10 cellular contexts compared by ENCODE assay signal in genomic region chr22:17964647-17965046, GRCh38. TPM values are rescaled to one million over a fixed set of nuclear protein-coding genes. Genes with fewer than 3 reads are reported as not detected.
DNase-seq lines count a peak whose midpoint lies in the region; ATAC-seq and TF ChIP-seq lines count a peak whose summit lies in the region.
"Had no signal": no experiment of that assay in that cellular context is flagged by ENCODE, and none has a peak within 500 bp of the region (broad histone marks: within the 10 kb centered on the region; RNA-seq: fewer than 3 reads in every experiment).

No MANE protein-coding gene starts in this region.

- H2BK15ac ChIP-seq in IMR-90 (ENCODE audit: low read depth, low read length), result no peak overlapping the region

- peak overlapping the region; percentile 10; the same call in 1 of the 2 replicates for H4K5ac ChIP-seq in IMR-90 (ENCODE audit: low read depth, low read length)

- H2BK20ac ChIP-seq in IMR-90 (ENCODE audit: low read depth, low read length), result no peak overlapping the region

- H4K20me1 ChIP-seq in IMR-90 (ENCODE audit: insufficient read depth, low read length) (peaks cover 16% of the 10 kb centered on the region), osteoblast (ENCODE audit: insufficient read depth, low read length) (peaks cover 10% of the 10 kb centered on the region)

- DNase-seq in IMR-90 (no peak), osteoblast (ENCODE audit: insufficient read length, low spot score, missing footprints) (no peak), NCI-H2081 treated with DMSO at 0.1 percent for 48 hours (lab: John Stamatoyannopoulos, UW) (no peak), KBM-7 (no peak)
- DNase-seq: activated T-cell treated with anti-CD3 and anti-CD28 coated beads, Interleukin-2, amount 50 U/mL, for 24 hours had no signal

- CTCF ChIA-PET in IMR-90 (lab: Yijun Ruan, JAX), result no interaction called here

- H2AK5ac ChIP-seq in IMR-90 (ENCODE audit: low read depth, low read length), result peak overlapping the region; percentile 10; the same call in 1 of the 2 replicates

- peak overlapping the region; percentile 49 to 58; a peak in 3 of 4 replicates for H4K8ac ChIP-seq in IMR-90 (ENCODE audit: low read depth in 2 of 2, low read length in 2 of 2)

- H2AFZ ChIP-seq in IMR-90 (replicated peaks; ENCODE audit: low read length, poor library complexity) (no peak overlapping the region), osteoblast (ENCODE audit: low read length) (no peak overlapping the region)

- H4K91ac ChIP-seq in IMR-90 (ENCODE audit: insufficient read depth, low read depth, low read length), result peak overlapping the region; percentile 59

- no peak overlapping the region for H3K4me3 ChIP-seq in IMR-90 (ENCODE audit: insufficient read depth, low read depth, low read length)
- H3K4me3 ChIP-seq in rectal smooth muscle tissue (ENCODE audit: low read length), result no peak overlapping the region
- H3K4me3 ChIP-seq in osteoblast (ENCODE audit: insufficient read depth, low read length), result no peak overlapping the region
- H3K4me3 ChIP-seq: SJSA1, skin epidermis had no signal

- H2AK9ac ChIP-seq in IMR-90 (replicated peaks; ENCODE audit: low read depth, low read length, poor library complexity), result peak overlapping the region; percentile 48

- in situ Hi-C loops in IMR-90 (cut with MboI; ENCODE audit: low sequenced_read_pairs) (loop anchor here (5.0 kb wide), 1 partner anchor 52 kb away; no protein-coding TSS in a partner anchor), KBM-7 (cut with MboI; ENCODE audit: low pct_unique_long_range_greater_than_20kb, low sequenced_read_pairs) (no loop called here)

- H3K4me2 ChIP-seq in IMR-90 (ENCODE audit: low read depth, low read length) (peak overlapping the region; percentile 75), osteoblast (ENCODE audit: insufficient read depth, low read length) (no peak overlapping the region)

- no peak overlapping the region; the same call in 1 of the 2 replicates for H3K18ac ChIP-seq in IMR-90 (ENCODE audit: low read depth, low read length)

- peak overlapping the region; percentile 74; the same call in 1 of the 2 replicates for H3K4ac ChIP-seq in IMR-90 (ENCODE audit: low read depth, low read length)

- WGBS in IMR-90 (ENCODE audit: extremely low coverage in 2 of 2, insufficient read length in 1 of 2), 2 experiments, result no CpG with 5 or more reads among the region's 10 CpGs

- no peak for TF ChIP-seq POLR2A in IMR-90 (IDR thresholded peaks at IDR 0.05; ENCODE audit: low read depth, low read length)

- POLR2A ChIA-PET in IMR-90 (lab: Charles Lee; ENCODE audit: unreplicated experiment), result no interaction called here

- no TSS peak for BruUV-seq in IMR-90 (replicated peaks; lab: Mats Ljungman, UMichigan)

- peak; percentile 68 for ATAC-seq in GM19023 (IDR thresholded peaks at IDR 0.05; ENCODE audit: unreplicated experiment)
- peak; percentile 88 for ATAC-seq in HG02642 (IDR thresholded peaks at IDR 0.05; ENCODE audit: poor library complexity, unreplicated experiment)
- peak; percentile 54 for ATAC-seq in IMR-90 (ENCODE audit: low read depth)

- H3K9ac ChIP-seq in IMR-90 (ENCODE audit: low read depth, low read length), result peak overlapping the region; percentile 61; the same call in 1 of the 2 replicates
- H3K9ac ChIP-seq in rectal smooth muscle tissue (ENCODE audit: low read length), result no peak overlapping the region

- no peaks in the 10 kb centered on the region for H3K9me3 ChIP-seq in IMR-90 (ENCODE audit: control insufficient read depth, insufficient read depth, low read length)
- no peaks in the 10 kb centered on the region for H3K9me3 ChIP-seq in osteoblast (ENCODE audit: low read depth, low read length)
- H3K9me3 ChIP-seq: SJSA1 had no signal

- H3K14ac ChIP-seq in IMR-90 (replicated peaks; ENCODE audit: low read depth, low read length), result peak overlapping the region; percentile 57; the same call in 1 of the 2 replicates

- dilution Hi-C loops in IMR-90 (cut with HindIII; ENCODE audit: low sequenced_read_pairs, unreplicated experiment), result no loop called here

- no peak for TF ChIP-seq RAD21 in IMR-90 (IDR thresholded peaks at IDR 0.05; ENCODE audit: low read length)

- H3K27me3 ChIP-seq in IMR-90 (ENCODE audit: control insufficient read depth, insufficient read depth, low read length) (no peaks in the 10 kb centered on the region), rectal smooth muscle tissue (ENCODE audit: control insufficient read depth, insufficient read depth, low read length) (no peaks in the 10 kb centered on the region), osteoblast (ENCODE audit: insufficient read depth, low read length) (no peaks in the 10 kb centered on the region)
- H3K27me3 ChIP-seq: SJSA1 had no signal

- H3K79me1 ChIP-seq in IMR-90 (ENCODE audit: low read depth in 1 of 2, low read length in 2 of 2), result peaks cover 55 to 91% of the 10 kb centered on the region in 2 experiments

- intact Hi-C loops in IMR-90 (cut with micrococcal nuclease), result no loop called here

- H3K4me1 ChIP-seq in IMR-90 (ENCODE audit: control insufficient read depth, insufficient read depth, low read length), result peaks cover 22% of the 10 kb centered on the region
- peaks cover 16% of the 10 kb centered on the region for H3K4me1 ChIP-seq in rectal smooth muscle tissue (ENCODE audit: control insufficient read depth, insufficient read depth, low read length)
- peaks cover 14% of the 10 kb centered on the region for H3K4me1 ChIP-seq in osteoblast (ENCODE audit: insufficient read depth, low read length)

- peaks cover 29% of the 10 kb centered on the region for H3K9me1 ChIP-seq in IMR-90 (ENCODE audit: insufficient read depth, low read length)

- no peak for TF ChIP-seq CTCF in IMR-90 (conservative IDR thresholded peaks at IDR 0.05; ENCODE audit: low read depth, low read length)
- no peak for TF ChIP-seq CTCF in osteoblast (IDR thresholded peaks at IDR 0.05; ENCODE audit: extremely low read depth, low read depth, low read length)

- H3K79me2 ChIP-seq in osteoblast (ENCODE audit: insufficient read depth, low read length), result peaks cover 97% of the 10 kb centered on the region

- peak overlapping the region; percentile 42; the same call in 1 of the 2 replicates for H3K27ac ChIP-seq in IMR-90 (ENCODE audit: insufficient read depth, low read length)
- H3K27ac ChIP-seq in rectal smooth muscle tissue (ENCODE audit: low read depth, low read length), result peak overlapping the region; percentile 0
- H3K27ac ChIP-seq in osteoblast (ENCODE audit: low read depth, low read length), result no peak overlapping the region
- H3K27ac ChIP-seq: SJSA1, skin epidermis had no signal

- H3K36me3 ChIP-seq in IMR-90 (ENCODE audit: control insufficient read depth, insufficient read depth, low read length) (peaks cover 2% of the 10 kb centered on the region), rectal smooth muscle tissue (ENCODE audit: control insufficient read depth, insufficient read depth, low read length) (no peaks in the 10 kb centered on the region), osteoblast (ENCODE audit: insufficient read depth, low read length) (peaks cover 5% of the 10 kb centered on the region)

- no peak overlapping the region; the same call in 1 of the 2 replicates for H3K56ac ChIP-seq in IMR-90 (ENCODE audit: extremely low read depth, insufficient read depth, low read length)

- H3K23ac ChIP-seq in IMR-90 (ENCODE audit: low read depth, low read length), result no peak overlapping the region; the same call in 1 of the 2 replicates

- no peak overlapping the region for H2BK5ac ChIP-seq in IMR-90 (ENCODE audit: low read depth, low read length, poor library complexity, severe bottlenecking)

- peak overlapping the region; percentile 24; the same call in 1 of the 2 replicates for H2BK120ac ChIP-seq in IMR-90 (ENCODE audit: low read depth, low read length)

TF ChIP-seq in IMR-90, 13 proteins besides CTCF, POLR2A, EP300 and RAD21:
- TF ChIP-seq ELK1 (IDR thresholded peaks at IDR 0.05; ENCODE audit: borderline replicate concordance, low read depth, low read length) (no peak), MXI1 (IDR thresholded peaks at IDR 0.05; ENCODE audit: borderline replicate concordance, low read depth, low read length) (no peak), FOS (IDR thresholded peaks at IDR 0.05; ENCODE audit: low read depth, low read length) (no peak), CHD1 (IDR thresholded peaks at IDR 0.05; ENCODE audit: low read depth, low read length) (no peak), MAZ (IDR thresholded peaks at IDR 0.05; ENCODE audit: borderline replicate concordance, low read depth, low read length) (no peak), RCOR1 (IDR thresholded peaks at IDR 0.05; ENCODE audit: insufficient replicate concordance, low read length) (no peak), NFE2L2 (IDR thresholded peaks at IDR 0.05; ENCODE audit: low read depth, low read length) (no peak), SMC3 (IDR thresholded peaks at IDR 0.05; ENCODE audit: low read depth, low read length) (no peak), RFX5 (IDR thresholded peaks at IDR 0.05; ENCODE audit: low read depth, low read length) (no peak), CEBPB (IDR thresholded peaks at IDR 0.05; ENCODE audit: low read depth, low read length) (no peak), BHLHE40 (IDR thresholded peaks at IDR 0.05; ENCODE audit: low read depth, low read length) (no peak), USF2 (IDR thresholded peaks at IDR 0.05; ENCODE audit: low read depth, low read length) (no peak), MAFK (IDR thresholded peaks at IDR 0.05; ENCODE audit: low read depth, low read length) (no peak)
TF ChIP-seq in IMR-90: peak in this region for 0.

RNA-seq across cellular contexts. Expression of gene MICAL3, which starts 59.7 kb away (rescaled TPM):
- total RNA-seq in IMR-90 (2012; rRNA removed) (16.1 and 17.6 TPM in 2 replicates), osteoblast (35.1 and 39.5 TPM in 2 replicates)
- 26.8 and 30.0 TPM in 2 replicates for polyA plus RNA-seq in IMR-90 (2012; rRNA removed)
- 10.9 and 13.3 TPM in 2 replicates for polyA plus RNA-seq in IMR-90 (2012; cell fraction: cytosol; rRNA removed)
- polyA plus RNA-seq in IMR-90 (2012; cell fraction: nucleus; rRNA removed; ENCODE audit: low replicate concordance), result 92.0 and 112 TPM in 2 replicates
